17 cellular contexts compared by ENCODE assay signal in the genomic region with DNA sequence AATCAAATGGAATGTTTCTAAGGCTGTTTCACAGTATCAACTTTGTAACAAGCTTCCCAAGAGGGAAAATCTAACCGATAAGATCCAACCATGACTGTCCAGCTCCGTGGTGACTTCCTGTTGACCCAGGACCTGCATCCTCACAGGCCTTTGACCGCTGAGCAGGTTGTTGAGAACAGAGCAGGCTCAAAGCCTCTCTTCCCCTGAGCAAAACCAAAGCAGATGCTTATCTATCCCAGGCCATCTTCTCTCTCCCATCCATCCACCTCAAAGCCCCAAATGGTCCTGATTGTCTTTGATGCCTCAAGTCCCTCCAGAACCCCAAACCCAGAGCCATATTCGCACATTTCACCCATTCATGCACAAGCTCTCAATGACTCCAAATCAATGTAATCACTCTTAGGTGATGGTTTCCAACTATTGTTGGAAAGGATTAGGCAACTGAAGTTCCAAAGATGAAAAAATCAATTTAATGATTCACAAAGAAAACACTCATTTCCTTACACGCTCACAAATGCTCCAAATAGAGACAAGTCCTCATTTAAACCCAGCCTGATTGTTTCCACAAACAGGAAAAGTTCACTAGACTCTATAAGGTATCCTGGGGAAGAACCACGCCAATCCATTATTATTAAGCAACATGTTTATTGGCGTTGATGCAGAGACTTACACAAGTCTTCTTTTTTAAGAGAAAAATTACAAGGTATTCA. TPM values are rescaled to one million over a fixed set of nuclear protein-coding genes. Genes with fewer than 3 reads are reported as not detected.
A peak's percentile ranks its signal among the peaks of the same experiment; 100 is the strongest.
DNase-seq lines count a peak whose midpoint lies in the region; FAIRE-seq and TF ChIP-seq lines count a peak whose summit lies in the region.
"Had no signal": no experiment of that assay in that cellular context is flagged by ENCODE, and none has a peak within 500 bp of the region (broad histone marks: within the 10 kb centered on the region; RNA-seq: fewer than 3 reads in every experiment).

No MANE protein-coding gene starts in this region.

- peaks cover 4% of the 10 kb centered on the region for H3K36me3 Mint-ChIP-seq in astrocyte (ENCODE audit: low read depth, unreplicated experiment)
- H3K36me3 Mint-ChIP-seq: activated CD4-positive, alpha-beta memory T cell treated with anti-CD3 and anti-CD28 coated beads for 36 hours had no signal

- no peaks in the 10 kb centered on the region for H3K79me2 ChIP-seq in astrocyte (ENCODE audit: insufficient read depth, low read length)

- peaks cover 23% of the 10 kb centered on the region for H3K4me1 Mint-ChIP-seq in astrocyte (ENCODE audit: low read depth, unreplicated experiment)

- no peak overlapping the region for H3K4me3 ChIP-seq in astrocyte (ENCODE audit: insufficient read depth, low read depth, low read length)
- H3K4me3 ChIP-seq in skeletal muscle satellite cell (ENCODE audit: low read length): no peak overlapping the region
- H3K4me3 ChIP-seq: colonic mucosa, neural progenitor cell, suprapubic skin had no signal

- H3K4me3 Mint-ChIP-seq in astrocyte (ENCODE audit: unreplicated experiment): no peak overlapping the region
- H3K4me3 Mint-ChIP-seq: activated CD4-positive, alpha-beta memory T cell treated with anti-CD3 and anti-CD28 coated beads for 36 hours; activated naive CD4-positive, alpha-beta T cell treated with anti-CD3 and anti-CD28 coated beads for 36 hours; neural progenitor cell had no signal

- H3K4me1 ChIP-seq in astrocyte (ENCODE audit: insufficient read depth, low read length): peaks cover 40% of the 10 kb centered on the region
- H3K4me1 ChIP-seq in skeletal muscle satellite cell (ENCODE audit: control insufficient read depth, insufficient read depth, low read length): peaks cover 49% of the 10 kb centered on the region
- H3K4me1 ChIP-seq: colonic mucosa had no signal

- CTCF ChIA-PET in GM10248 (lab: Yijun Ruan, JAX): interaction anchor here (0.8 to 10.8 kb wide), 17 partner anchors 11 to 1066 kb away, joined by 3 to 148 read pairs (median 9); no protein-coding TSS in a partner anchor

- H3K27ac Mint-ChIP-seq in astrocyte (ENCODE audit: unreplicated experiment): no peak overlapping the region
- H3K27ac Mint-ChIP-seq: activated CD4-positive, alpha-beta memory T cell treated with anti-CD3 and anti-CD28 coated beads for 36 hours; activated naive CD4-positive, alpha-beta T cell treated with anti-CD3 and anti-CD28 coated beads for 36 hours; neural progenitor cell had no signal

- H3K36me3 ChIP-seq in astrocyte (ENCODE audit: insufficient read depth, low read length) (no peaks in the 10 kb centered on the region), skeletal muscle satellite cell (ENCODE audit: insufficient read depth, low read length) (no peaks in the 10 kb centered on the region)
- H3K36me3 ChIP-seq: colonic mucosa, neural progenitor cell, suprapubic skin had no signal

- TF ChIP-seq CTCF in astrocyte (IDR thresholded peaks at IDR 0.05; ENCODE audit: insufficient read depth, low read depth, low read length) (no peak), GM10248 (IDR thresholded peaks at IDR 0.05; ENCODE audit: control extremely low read depth, extremely low read depth, low read depth, missing control alignments) (no peak)

- no peaks in the 10 kb centered on the region for H3K9me3 ChIP-seq in astrocyte (ENCODE audit: insufficient read depth, low read depth, low read length)
- no peaks in the 10 kb centered on the region for H3K9me3 ChIP-seq in skeletal muscle satellite cell (replicated peaks; ENCODE audit: low read length)
- H3K9me3 ChIP-seq: colonic mucosa, suprapubic skin had no signal

- H3K4me2 ChIP-seq in astrocyte (ENCODE audit: low read length) (peak overlapping the region; percentile 70), skeletal muscle satellite cell (ENCODE audit: low read length) (no peak overlapping the region)
- H3K4me2 ChIP-seq: neural progenitor cell had no signal

- H4K20me1 ChIP-seq in astrocyte (ENCODE audit: insufficient read depth, low read length): no peaks in the 10 kb centered on the region

- POLR2A ChIA-PET in GM10248 (lab: Yijun Ruan, JAX): interaction anchor here (1.3 kb wide), 1 partner anchor 290 kb away, joined by 3 read pairs; a partner anchor contains a TSS

- H3K27me3 ChIP-seq in astrocyte (ENCODE audit: insufficient read depth, low read length): no peaks in the 10 kb centered on the region
- no peaks in the 10 kb centered on the region for H3K27me3 ChIP-seq in skeletal muscle satellite cell (ENCODE audit: control insufficient read depth, insufficient read depth, low read length)
- H3K27me3 ChIP-seq: colonic mucosa, neural progenitor cell, suprapubic skin had no signal

- FAIRE-seq in astrocyte (lab: Jason Lieb, UNC): no peak
- FAIRE-seq: GM18507 had no signal

- H3K9ac ChIP-seq in astrocyte (ENCODE audit: low read length): no peak overlapping the region
- peak overlapping the region; percentile 1 for H3K9ac ChIP-seq in skeletal muscle satellite cell (ENCODE audit: low read depth, low read length)
- H3K9ac ChIP-seq: neural progenitor cell had no signal

- DNase-seq in HCEC 1CT: peak; percentile 27
- peak; percentile 41 for DNase-seq in astrocyte (ENCODE audit: low read depth)
- DNase-seq in fibroblast of gingiva (ENCODE audit: low read depth): peak; percentile 21
- DNase-seq in GM10248 (ENCODE audit: extremely low spot score): no peak
- DNase-seq in C1 segment of cervical spinal cord (lab: John Stamatoyannopoulos, UW): no peak
- no peak for DNase-seq in DMS153 (lab: John Stamatoyannopoulos, UW)
- DNase-seq: activated CD4-positive, alpha-beta memory T cell treated with anti-CD3 and anti-CD28 coated beads for 36 hours; activated naive CD4-positive, alpha-beta T cell treated with anti-CD3 and anti-CD28 coated beads for 36 hours; anterior cingulate cortex; colonic mucosa; glutamatergic neuron; left cardiac atrium; SIG-M5 had no signal

- H3K27ac ChIP-seq in astrocyte (ENCODE audit: low read depth, low read length): no peak overlapping the region
- H3K27ac ChIP-seq: colonic mucosa, neural progenitor cell, suprapubic skin had no signal

- H2AFZ ChIP-seq in astrocyte (ENCODE audit: low read depth, low read length): no peak overlapping the region
- H2AFZ ChIP-seq: neural progenitor cell had no signal

- peaks cover 2% of the 10 kb centered on the region for H3K27me3 Mint-ChIP-seq in astrocyte (ENCODE audit: low read depth, unreplicated experiment)
- H3K27me3 Mint-ChIP-seq: activated CD4-positive, alpha-beta memory T cell treated with anti-CD3 and anti-CD28 coated beads for 36 hours had no signal

- H3K9me3 Mint-ChIP-seq in astrocyte (ENCODE audit: unreplicated experiment): no peaks in the 10 kb centered on the region
- H3K9me3 Mint-ChIP-seq: activated CD4-positive, alpha-beta memory T cell treated with anti-CD3 and anti-CD28 coated beads for 36 hours; activated naive CD4-positive, alpha-beta T cell treated with anti-CD3 and anti-CD28 coated beads for 36 hours; neural progenitor cell had no signal

RNA-seq across cellular contexts. Expression of a gene that starts 48.7 kb away (rescaled TPM):
- 159 and 162 TPM in 2 replicates for total RNA-seq in astrocyte
- 123 and 134 TPM in 2 replicates for total RNA-seq in skeletal muscle satellite cell (2012; rRNA removed)

Comparison
In these comparisons a context has a peak if more than half of its experiments do, and no peak if none do; other contexts are left out.
1. DNase-seq: peak in HCEC 1CT (single experiment), astrocyte (single experiment) and fibroblast of gingiva (single experiment); none in GM10248 (single experiment), C1 segment of cervical spinal cord (0 of 14) and DMS153 (single experiment).